In the genomic region with DNA sequence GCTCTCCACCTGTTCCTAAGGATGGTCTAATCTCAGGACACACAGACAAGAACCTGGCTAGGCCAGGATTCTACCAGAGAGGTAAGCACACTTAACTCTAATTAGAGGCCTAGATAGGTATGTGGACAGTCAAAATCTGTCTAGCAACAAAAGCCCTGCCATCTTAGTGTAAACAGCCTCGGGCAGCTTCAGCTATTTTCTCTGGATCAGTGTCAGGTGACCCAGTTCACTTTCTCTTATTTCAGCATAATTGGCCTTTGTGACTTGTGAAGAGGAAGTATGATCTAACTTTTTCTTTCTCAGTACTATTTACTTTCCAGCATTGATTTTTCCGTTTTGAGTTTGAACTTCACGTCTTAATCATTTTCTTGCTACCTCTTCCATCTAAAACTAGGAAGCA, we compare ENCODE assay signal across 14 cellular contexts.
DNase-seq lines count a peak whose midpoint lies in the region; ATAC-seq and TF ChIP-seq lines count a peak whose summit lies in the region.
"Had no signal": no experiment of that assay in that cellular context is flagged by ENCODE, and none has a peak within 500 bp of the region (broad histone marks: within the 10 kb centered on the region; RNA-seq: fewer than 3 reads in every experiment).

No MANE protein-coding gene starts in this region.

- H3K4me2 ChIP-seq in PC-3 (ENCODE audit: low read length) = no peak overlapping the region

- CTCF ChIA-PET in PC-3 (lab: Charles Lee) = no interaction called here

- POLR2A ChIA-PET in PC-3 (lab: Charles Lee; ENCODE audit: unreplicated experiment) = no interaction called here

- no peaks in the 10 kb centered on the region for H3K27me3 ChIP-seq in HAP-1 (ENCODE audit: low read depth)
- no peaks in the 10 kb centered on the region for H3K27me3 ChIP-seq in PC-3 (ENCODE audit: low read length)

- no peak overlapping the region for H3K4me3 ChIP-seq in HAP-1
- no peak overlapping the region for H3K4me3 ChIP-seq in PC-3 (ENCODE audit: low read length)

- no peaks in the 10 kb centered on the region for H3K9me2 ChIP-seq in PC-3 (replicated peaks; ENCODE audit: low read length)

- DNase-seq in COR-L47 (lab: John Stamatoyannopoulos, UW) (peak; percentile 42), HAP-1 (ENCODE audit: low spot score in 2 of 2) (peak; percentile 37 to 44), PC-3 (peak; percentile 46), islet precursor cell (peak; percentile 71), hypothalamus (lab: John Stamatoyannopoulos, UW) (no peak), AG08395 (ENCODE audit: low spot score) (no peak), C1 segment of cervical spinal cord (lab: John Stamatoyannopoulos, UW) (no peak)
- DNase-seq: AML-193, endodermal cell, NCI-H2081 treated with DMSO at 0.1 percent for 48 hours, right cardiac atrium, substantia nigra had no signal

- H2AFZ ChIP-seq in PC-3 (ENCODE audit: low read length) = no peak overlapping the region

- H3K9ac ChIP-seq in PC-3 (ENCODE audit: low read length) = no peak overlapping the region

- no TSS peak for BruUV-seq in PC-3 (replicated peaks; lab: Mats Ljungman, UMichigan)

- H3K36me3 ChIP-seq in HAP-1 (replicated peaks) (no peaks in the 10 kb centered on the region), PC-3 (ENCODE audit: low read depth, low read length) (no peaks in the 10 kb centered on the region)

- no peaks in the 10 kb centered on the region for H3F3A ChIP-seq in PC-3 (ENCODE audit: low read length, unreplicated experiment)

- intact Hi-C loops in PC-3 (cut with micrococcal nuclease) = no loop called here

- H3K27ac ChIP-seq in PC-3 (ENCODE audit: low read length) = no peak overlapping the region

- H3K4me1 ChIP-seq in HAP-1 (peaks cover 4% of the 10 kb centered on the region; the same call in 1 of the 2 replicates), PC-3 (ENCODE audit: insufficient read depth, low read length) (0 out of 2 replicates have a peak, but pooled peaks cover 7% of the 10 kb centered on the region)

- in situ Hi-C loops in HAP-1 (cut with MboI; ENCODE audit: low sequenced_read_pairs) = no loop called here

- no peaks in the 10 kb centered on the region for H3K9me3 ChIP-seq in HAP-1
- no peaks in the 10 kb centered on the region for H3K9me3 ChIP-seq in PC-3 (ENCODE audit: low read length)

- H4K20me1 ChIP-seq in PC-3 (ENCODE audit: low read length) = no peaks in the 10 kb centered on the region

- H3K79me2 ChIP-seq in PC-3 (ENCODE audit: low read length) = no peaks in the 10 kb centered on the region

- TF ChIP-seq CTCF in PC-3 (conservative IDR thresholded peaks at IDR 0.05; ENCODE audit: low read depth, low read length) = no peak

- ATAC-seq in PC-3 (peak; percentile 82), HG03521 (IDR thresholded peaks at IDR 0.05; ENCODE audit: unreplicated experiment) (no peak)
- ATAC-seq: activated T-helper 17 cell treated with anti-CD3 and anti-CD28 coated beads, Interleukin-2, amount 50 U/mL, for 72 hours; right cardiac atrium had no signal

Comparison
In these comparisons a context has a peak if more than half of its experiments do, and no peak if none do; other contexts are left out.
1. DNase-seq: peak in COR-L47 (single experiment), HAP-1 (2 of 2), PC-3 (single experiment) and islet precursor cell (single experiment); none in hypothalamus (0 of 51), AG08395 (single experiment) and C1 segment of cervical spinal cord (0 of 14).